Comparison of ENCODE assay signal across 8 cellular contexts in genomic region chr18:5294113-5294617, GRCh38. TPM values are rescaled to one million over a fixed set of nuclear protein-coding genes. Genes with fewer than 3 reads are reported as not detected.
DNase-seq lines count a peak whose midpoint lies in the region; ATAC-seq and TF ChIP-seq lines count a peak whose summit lies in the region.

No MANE protein-coding gene starts in this region.

- DNase-seq in CD1c-positive myeloid dendritic cell (ENCODE audit: extremely low spot score) = peak; percentile 20
- peak; percentile 57 for DNase-seq in HT-29 (ENCODE audit: low spot score)
- peak; percentile 33 for DNase-seq in activated gamma-delta T cell treated with anti-CD3 and anti-CD28 coated beads, Interleukin-2, amount 50 U/mL, for 16 hours (ENCODE audit: low read depth)
- DNase-seq in smooth muscle cell (lab: John Stamatoyannopoulos, UW; ENCODE audit: unreplicated experiment) = no peak
- DNase-seq in NCI-H2171 (lab: John Stamatoyannopoulos, UW) = no peak
- DNase-seq in HCEC 1CT = no peak

- H3K4me2 ChIP-seq in smooth muscle cell = peak overlapping the region; percentile 83

- H3K79me2 ChIP-seq in smooth muscle cell (ENCODE audit: low read depth) = peaks cover 4% of the 10 kb centered on the region

- no peak for ATAC-seq in GM21717 (IDR thresholded peaks at IDR 0.05; ENCODE audit: unreplicated experiment)

- H3K4me3 ChIP-seq in iPS-11a (ENCODE audit: low read depth, low read length) (peak overlapping the region; percentile 69), smooth muscle cell (peak overlapping the region; percentile 69)

- no peaks in the 10 kb centered on the region for H3K9me3 ChIP-seq in smooth muscle cell (replicated peaks; ENCODE audit: low read depth)

- no peak overlapping the region for H3K9ac ChIP-seq in smooth muscle cell (ENCODE audit: low read depth)

- no peaks in the 10 kb centered on the region for H4K20me1 ChIP-seq in smooth muscle cell (ENCODE audit: low read depth)

- no peak for TF ChIP-seq CTCF in smooth muscle cell (IDR thresholded peaks at IDR 0.05; ENCODE audit: borderline replicate concordance, insufficient read depth, poor library complexity, severe bottlenecking)

- H3K27me3 ChIP-seq in smooth muscle cell (ENCODE audit: low read depth) = no peaks in the 10 kb centered on the region

- no peaks in the 10 kb centered on the region for H3K36me3 ChIP-seq in smooth muscle cell (ENCODE audit: low read depth)

- no peaks in the 10 kb centered on the region for H3F3A ChIP-seq in smooth muscle cell (ENCODE audit: low read depth)

- 33% methylated on average over 9 of the region's 9 CpGs for WGBS in smooth muscle cell (ENCODE audit: low lambda C conversion rate)

- no peaks in the 10 kb centered on the region for H3K4me1 ChIP-seq in smooth muscle cell (ENCODE audit: low read depth)

- peak overlapping the region; percentile 64 for H2AFZ ChIP-seq in smooth muscle cell (ENCODE audit: low read depth)

- no peak overlapping the region for H3K27ac ChIP-seq in smooth muscle cell (ENCODE audit: low read depth)

RNA-seq across cellular contexts. Expression of gene ZBTB14, which starts 1.4 kb away (rescaled TPM):
- total RNA-seq in HT-29 (2014; rRNA removed; shearing (Covaris generic)) = 5.7 and 6.5 TPM in 2 replicates
- 11.6 and 12.5 TPM in 2 replicates for total RNA-seq in smooth muscle cell
- polyA plus RNA-seq in smooth muscle cell = 5.8 and 9.7 TPM in 2 replicates

Comparison
In these comparisons a context has a peak if more than half of its experiments do, and no peak if none do; other contexts are left out.
1. DNase-seq: peak in CD1c-positive myeloid dendritic cell (single experiment), HT-29 (single experiment) and activated gamma-delta T cell treated with anti-CD3 and anti-CD28 coated beads, Interleukin-2, amount 50 U/mL, for 16 hours (single experiment); none in smooth muscle cell (single experiment), NCI-H2171 (single experiment) and HCEC 1CT (single experiment).